In genomic region chr1:88683848-88684481, GRCh38 we compare ENCODE assay signal across 8 cellular contexts.
A peak's percentile ranks its signal among the peaks of the same experiment; 100 is the strongest.
DNase-seq lines count a peak whose midpoint lies in the region; ATAC-seq lines count a peak whose summit lies in the region.

Gene PKN2 (plus strand): TSS chr1:88684273. CDS start chr1:88684581, 308 bp downstream.

- H3K9me3 Mint-ChIP-seq in central memory CD8-positive, alpha-beta T cell = no peaks in the 10 kb centered on the region

- H3K4me3 Mint-ChIP-seq in central memory CD8-positive, alpha-beta T cell = peak within 1 kb of the TSS; percentile 98

- peaks cover 24% of the 10 kb centered on the region for H3K4me1 Mint-ChIP-seq in central memory CD8-positive, alpha-beta T cell

- DNase-seq in AG20443 (ENCODE audit: low spot score) (peak; percentile 98), NCI-H446 (lab: John Stamatoyannopoulos, UW) (peak; percentile 96 to 99), inferior parietal cortex (ENCODE audit: extremely low spot score) (peak; percentile 97)
- DNase-seq in activated CD4-positive, CD25-positive, alpha-beta regulatory T cell treated with anti-CD3 and anti-CD28 coated beads, Interleukin-2, amount 50 U/mL, for 16 hours (ENCODE audit: low read depth, low spot score) = peak; percentile 93
- DNase-seq in central memory CD8-positive, alpha-beta T cell (ENCODE audit: low spot score in 2 of 2) = peak; percentile 89 to 94
- DNase-seq in stimulated activated CD4-positive, alpha-beta T cell treated with anti-CD3 and anti-CD28 coated beads, Interleukin-12 subunit alpha, Interleukin-12 subunit beta, amount 100 ng/mL, for 24 hours (ENCODE audit: low read depth in 2 of 2) = peak; percentile 94 to 95

- H3K36me3 Mint-ChIP-seq in central memory CD8-positive, alpha-beta T cell (ENCODE audit: insufficient read depth) = peaks cover 23% of the 10 kb centered on the region

- ATAC-seq in GM19035 (IDR thresholded peaks at IDR 0.05; ENCODE audit: unreplicated experiment) (peak; percentile 85), HG03354 (IDR thresholded peaks at IDR 0.05; ENCODE audit: poor library complexity, severe bottlenecking, unreplicated experiment) (peak; percentile 87)
- ATAC-seq in central memory CD8-positive, alpha-beta T cell (replicated peaks; ENCODE audit: extremely low read depth, poor library complexity, severe bottlenecking) = peak; percentile 93

- H3K27me3 Mint-ChIP-seq in central memory CD8-positive, alpha-beta T cell = no peaks in the 10 kb centered on the region

- peak within 1 kb of the TSS; percentile 97 for H3K27ac Mint-ChIP-seq in central memory CD8-positive, alpha-beta T cell (ENCODE audit: low read depth)

Comparison
In these comparisons a context has a peak if more than half of its experiments do, and no peak if none do; other contexts are left out.
1. Peak in every context shown above with its lines: DNase-seq and ATAC-seq.